In the genomic region with DNA sequence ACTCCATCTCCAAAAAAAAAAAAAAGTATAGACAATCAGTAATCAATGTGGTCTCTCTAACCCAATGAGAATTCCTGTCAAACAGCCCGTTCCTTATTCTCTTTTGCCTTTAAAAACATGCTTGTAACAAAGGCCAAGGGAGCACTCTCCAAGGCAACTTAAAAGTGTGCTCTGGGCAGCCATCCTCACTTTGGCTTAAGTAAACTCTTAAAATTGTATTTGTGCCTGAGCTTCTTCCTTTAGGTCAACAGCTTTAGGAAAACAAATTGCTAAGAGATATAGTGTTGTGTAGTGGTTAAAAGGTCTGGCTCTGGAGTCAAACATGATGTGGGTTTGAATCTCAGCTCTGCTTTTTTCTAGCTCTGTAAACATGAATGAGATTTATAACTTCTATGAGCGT, we compare ENCODE assay signal across 19 cellular contexts. TPM values are rescaled to one million over a fixed set of nuclear protein-coding genes. Genes with fewer than 3 reads are reported as not detected.
A peak's percentile ranks its signal among the peaks of the same experiment; 100 is the strongest.
DNase-seq lines count a peak whose midpoint lies in the region; ATAC-seq, FAIRE-seq and TF ChIP-seq lines count a peak whose summit lies in the region.
"Had no signal": no experiment of that assay in that cellular context is flagged by ENCODE, and none has a peak within 500 bp of the region (broad histone marks: within the 10 kb centered on the region; RNA-seq: fewer than 3 reads in every experiment).

No MANE protein-coding gene starts in this region.

- no peak for ATAC-seq in natural killer cell treated with Interleukin-12 subunit alpha and Interleukin-12 subunit beta and Interleukin-15 and Interleukin-18, amount 100 ng/mL, for 72 hours
- ATAC-seq in natural killer cell (no peak), PC-3 (peak; percentile 27; the same call in 1 of the 2 replicates), GM12878 (no peak)
- ATAC-seq: gastroesophageal sphincter, HCT116 had no signal

- no peak for FAIRE-seq in GM12878 (lab: Jason Lieb, UNC)
- FAIRE-seq: urothelium cell line had no signal

- no peak for DNase-seq in natural killer cell treated with Interleukin-12 subunit alpha and Interleukin-12 subunit beta and Interleukin-15 and Interleukin-18, amount 100 ng/mL, for 72 hours (ENCODE audit: low spot score)
- no peak for DNase-seq in natural killer cell
- DNase-seq in PC-3, result no peak
- DNase-seq in GM12878 (ENCODE audit: low read depth, low spot score), result no peak
- DNase-seq in hepatocyte (ENCODE audit: low spot score), result no peak
- DNase-seq in DMS79 treated with DMSO at 0.1 percent for 48 hours (lab: John Stamatoyannopoulos, UW), result no peak
- no peak for DNase-seq in GM23248
- DNase-seq: C1 segment of cervical spinal cord, EL, hippocampal formation, mesenchymal stem cell, NCI-H1436 treated with DMSO at 0.1 percent for 48 hours, NCI-H446, NCI-H774 had no signal

- TF ChIP-seq RAD21 in GM12878 (IDR thresholded peaks at IDR 0.05; ENCODE audit: insufficient read depth, low read depth, low read length), result no peak

- H3K27me3 Mint-ChIP-seq in natural killer cell treated with Interleukin-12 subunit alpha and Interleukin-12 subunit beta and Interleukin-15 and Interleukin-18, amount 100 ng/mL, for 72 hours, result no peaks in the 10 kb centered on the region
- no peaks in the 10 kb centered on the region for H3K27me3 Mint-ChIP-seq in natural killer cell (ENCODE audit: low read depth in 2 of 2)

- no peak for TF ChIP-seq POLR2A in GM12878 (IDR thresholded peaks at IDR 0.05; ENCODE audit: low read depth, low read length)

- intact Hi-C loops in natural killer cell (cut with micrococcal nuclease), result no loop called here
- intact Hi-C loops in PC-3 (cut with micrococcal nuclease), result no loop called here
- intact Hi-C loops in GM12878 (cut with micrococcal nuclease; ENCODE audit: unreplicated experiment), result loop anchor here (10.0 kb wide), 1 partner anchor 496 kb away; no protein-coding TSS in a partner anchor

- no peaks in the 10 kb centered on the region for H3K36me3 Mint-ChIP-seq in natural killer cell treated with Interleukin-12 subunit alpha and Interleukin-12 subunit beta and Interleukin-15 and Interleukin-18, amount 100 ng/mL, for 72 hours
- H3K36me3 Mint-ChIP-seq in natural killer cell, result no peaks in the 10 kb centered on the region

- RAD21 ChIA-PET in GM12878 (lab: Charles Lee; ENCODE audit: unreplicated experiment), result interaction anchor here (1.1 kb wide), 1 partner anchor 9 kb away, joined by 3 read pairs; no protein-coding TSS in a partner anchor

- H3K79me2 ChIP-seq in PC-3 (ENCODE audit: low read length) (peaks cover 4% of the 10 kb centered on the region; the same call in 1 of the 2 replicates), GM12878 (ENCODE audit: control insufficient read depth, insufficient read depth, low read length) (peaks cover 3% of the 10 kb centered on the region), hepatocyte (peaks cover 98% of the 10 kb centered on the region), GM23248 (ENCODE audit: insufficient read depth) (peaks cover 100% of the 10 kb centered on the region)

- WGBS in GM12878 (ENCODE audit: insufficient coverage, insufficient replicate concordance, low lambda C conversion rate, missing lambda C conversion rate), result 92% methylated on average over 2 of the region's 2 CpGs
- 80% methylated on average over 2 of the region's 2 CpGs for WGBS in hepatocyte (ENCODE audit: low lambda C conversion rate, missing lambda C conversion rate)
- WGBS in GM23248 (ENCODE audit: low coverage in 1 of 2, low lambda C conversion rate in 2 of 2, missing lambda C conversion rate in 2 of 2), 2 experiments, result 57 to 58% methylated on average over 2 of the region's 2 CpGs

- H3K27ac Mint-ChIP-seq in natural killer cell treated with Interleukin-12 subunit alpha and Interleukin-12 subunit beta and Interleukin-15 and Interleukin-18, amount 100 ng/mL, for 72 hours, result peak overlapping the region; percentile 42 to 64
- H3K27ac Mint-ChIP-seq in natural killer cell, result no peak overlapping the region

- H3K4me2 ChIP-seq in PC-3 (ENCODE audit: low read length), result no peak overlapping the region
- H3K4me2 ChIP-seq in GM12878 (ENCODE audit: control insufficient read depth, insufficient read depth), result no peak overlapping the region
- H3K4me2 ChIP-seq in hepatocyte, result no peak overlapping the region
- no peak overlapping the region for H3K4me2 ChIP-seq in GM23248 (ENCODE audit: unreplicated experiment)
- H3K4me2 ChIP-seq: KMS-11 had no signal

- H3K4me1 ChIP-seq in PC-3 (ENCODE audit: insufficient read depth, low read length) (0 out of 2 replicates have a peak, but pooled peaks cover 4% of the 10 kb centered on the region), GM12878 (ENCODE audit: control insufficient read depth, insufficient read depth, low read length) (no peaks in the 10 kb centered on the region), subcutaneous abdominal adipose tissue (ENCODE audit: control insufficient read depth in 5 of 5, insufficient read depth in 5 of 5, low read length in 5 of 5) (peaks cover 0 to 23% (median 18%) of the 10 kb centered on the region in 5 donors), hepatocyte (ENCODE audit: insufficient read depth) (no peaks in the 10 kb centered on the region), GM23248 (ENCODE audit: insufficient read depth) (peaks cover 9% of the 10 kb centered on the region; the same call in 1 of the 2 replicates)

- H3F3A ChIP-seq in PC-3 (ENCODE audit: low read length, unreplicated experiment) (no peaks in the 10 kb centered on the region), GM23248 (ENCODE audit: insufficient read depth) (no peaks in the 10 kb centered on the region)

- peak overlapping the region; percentile 60 for H3K4me3 Mint-ChIP-seq in natural killer cell treated with Interleukin-12 subunit alpha and Interleukin-12 subunit beta and Interleukin-15 and Interleukin-18, amount 100 ng/mL, for 72 hours
- H3K4me3 Mint-ChIP-seq in natural killer cell, result no peak overlapping the region

- H3K27ac ChIP-seq in PC-3 (ENCODE audit: low read length) (no peak overlapping the region), GM12878 (ENCODE audit: control insufficient read depth, insufficient read depth) (no peak overlapping the region), subcutaneous abdominal adipose tissue (ENCODE audit: low read depth, low read length) (peak overlapping the region; percentile 11), hepatocyte (no peak overlapping the region), GM23248 (no peak overlapping the region)
- H3K27ac ChIP-seq: gastroesophageal sphincter, KMS-11 had no signal

- H3K9me3 ChIP-seq in PC-3 (ENCODE audit: low read length) (no peaks in the 10 kb centered on the region), GM12878 (replicated peaks; ENCODE audit: control insufficient read depth, insufficient read depth, low read length) (no peaks in the 10 kb centered on the region; the same call in 2 of the 3 replicates), subcutaneous abdominal adipose tissue (ENCODE audit: control insufficient read depth in 5 of 5, low read length in 5 of 5) (no peaks in the 10 kb centered on the region), hepatocyte (ENCODE audit: low read depth) (peaks cover 4% of the 10 kb centered on the region), GM23248 (ENCODE audit: low read depth) (no peaks in the 10 kb centered on the region)
- H3K9me3 ChIP-seq: gastroesophageal sphincter had no signal

- CTCF ChIA-PET in PC-3 (lab: Charles Lee) (no interaction called here), GM12878 (lab: Yijun Ruan, JAX) (interaction anchor here (0.6 to 2.9 kb wide), 8 partner anchors 8 to 115 kb away, joined by 3 to 15 read pairs (median 3); no protein-coding TSS in a partner anchor)

- H2AFZ ChIP-seq in PC-3 (ENCODE audit: low read length), result no peak overlapping the region
- no peak overlapping the region for H2AFZ ChIP-seq in GM12878 (ENCODE audit: control insufficient read depth, low read depth, low read length)
- H2AFZ ChIP-seq in hepatocyte, result no peak overlapping the region
- no peak overlapping the region for H2AFZ ChIP-seq in GM23248

- in situ Hi-C loops in GM12878 (cut with MboI), result no loop called here
- in situ Hi-C loops in GM23248 (cut with MboI), result no loop called here

- no peak overlapping the region for H3K9ac ChIP-seq in PC-3 (ENCODE audit: low read length)
- H3K9ac ChIP-seq in GM12878 (ENCODE audit: control insufficient read depth, insufficient read depth, low read length), result no peak overlapping the region
- H3K9ac ChIP-seq in subcutaneous abdominal adipose tissue (ENCODE audit: low read length in 5 of 5), result no peak overlapping the region
- no peak overlapping the region for H3K9ac ChIP-seq in GM23248
- H3K9ac ChIP-seq: KMS-11 had no signal

- no peaks in the 10 kb centered on the region for H3K9me2 ChIP-seq in PC-3 (replicated peaks; ENCODE audit: low read length)
- H3K9me2 ChIP-seq in hepatocyte (replicated peaks; ENCODE audit: insufficient read depth), result no peaks in the 10 kb centered on the region
- H3K9me2 ChIP-seq in GM23248 (ENCODE audit: insufficient read depth), result no peaks in the 10 kb centered on the region

- H3K27me3 ChIP-seq in PC-3 (ENCODE audit: low read length) (no peaks in the 10 kb centered on the region), GM12878 (replicated peaks in 1 of 2; ENCODE audit: control insufficient read depth in 2 of 2, insufficient read depth in 2 of 2, low read length in 1 of 2) (no peaks in the 10 kb centered on the region), subcutaneous abdominal adipose tissue (ENCODE audit: control insufficient read depth in 5 of 5, insufficient read depth in 4 of 5, low read length in 5 of 5) (no peaks in the 10 kb centered on the region), hepatocyte (no peaks in the 10 kb centered on the region), GM23248 (replicated peaks; ENCODE audit: insufficient read depth) (no peaks in the 10 kb centered on the region)
- H3K27me3 ChIP-seq: gastroesophageal sphincter had no signal

- H3K4me1 Mint-ChIP-seq in natural killer cell treated with Interleukin-12 subunit alpha and Interleukin-12 subunit beta and Interleukin-15 and Interleukin-18, amount 100 ng/mL, for 72 hours (ENCODE audit: low read depth in 2 of 2), result peaks cover 43 to 45% of the 10 kb centered on the region in 2 donors
- H3K4me1 Mint-ChIP-seq in natural killer cell, result peaks cover 52 to 64% of the 10 kb centered on the region in 2 donors

- H3K4me3 ChIP-seq in PC-3 (ENCODE audit: low read length) (no peak overlapping the region), GM12878 (no peak overlapping the region), subcutaneous abdominal adipose tissue (ENCODE audit: low read depth in 1 of 5, low read length in 5 of 5) (no peak overlapping the region), hepatocyte (no peak overlapping the region), GM23248 (no peak overlapping the region)
- H3K4me3 ChIP-seq: gastroesophageal sphincter had no signal

- POLR2A ChIA-PET in PC-3 (lab: Charles Lee; ENCODE audit: unreplicated experiment), result no interaction called here
- POLR2A ChIA-PET in GM12878 (lab: Charles Lee), result interaction anchor here (0.6 kb wide), 1 partner anchor 84 kb away, joined by 3 read pairs; no protein-coding TSS in a partner anchor

- H3K9me3 Mint-ChIP-seq in natural killer cell treated with Interleukin-12 subunit alpha and Interleukin-12 subunit beta and Interleukin-15 and Interleukin-18, amount 100 ng/mL, for 72 hours, result no peaks in the 10 kb centered on the region
- H3K9me3 Mint-ChIP-seq in natural killer cell, result no peaks in the 10 kb centered on the region

- SMC1A ChIA-PET in GM12878 (lab: Charles Lee; ENCODE audit: uncharacterized antibody, unreplicated experiment), result interaction anchor here (0.8 to 1.3 kb wide), 4 partner anchors 8 to 115 kb away, joined by 3 to 6 read pairs (median 4); no protein-coding TSS in a partner anchor

- no peaks in the 10 kb centered on the region for H3K36me3 ChIP-seq in PC-3 (ENCODE audit: low read depth, low read length)
- no peaks in the 10 kb centered on the region for H3K36me3 ChIP-seq in GM12878 (ENCODE audit: control insufficient read depth in 2 of 2, insufficient read depth in 2 of 2, low read length in 1 of 2)
- no peaks in the 10 kb centered on the region for H3K36me3 ChIP-seq in subcutaneous abdominal adipose tissue (ENCODE audit: control insufficient read depth in 5 of 5, insufficient read depth in 5 of 5, low read length in 5 of 5)
- no peaks in the 10 kb centered on the region for H3K36me3 ChIP-seq in hepatocyte (replicated peaks; ENCODE audit: insufficient read depth, low read depth)
- H3K36me3 ChIP-seq in GM23248 (ENCODE audit: low read depth), result no peaks in the 10 kb centered on the region
- H3K36me3 ChIP-seq: gastroesophageal sphincter had no signal

- TF ChIP-seq CTCF in natural killer cell (IDR thresholded peaks at IDR 0.05) (no peak), PC-3 (conservative IDR thresholded peaks at IDR 0.05; ENCODE audit: low read depth, low read length) (no peak), GM12878 (IDR thresholded peaks at IDR 0.05 in 2 of 3, conservative IDR thresholded peaks at IDR 0.05 in 1 of 3; ENCODE audit: control insufficient read depth in 2 of 3, extremely low read depth in 1 of 3, insufficient read depth in 1 of 3, low read depth in 3 of 3, low read length in 3 of 3) (no peak), hepatocyte (IDR thresholded peaks at IDR 0.05; ENCODE audit: poor library complexity) (no peak)

- BruUV-seq in PC-3 (replicated peaks; lab: Mats Ljungman, UMichigan) (no TSS peak), GM12878 (replicated peaks; lab: Mats Ljungman, UMichigan) (TSS peak; percentile 41)

- no peak for TF ChIP-seq EP300 in GM12878 (IDR thresholded peaks at IDR 0.05; ENCODE audit: borderline replicate concordance in 1 of 2, control insufficient read depth in 1 of 2, low read depth in 2 of 2, low read length in 2 of 2)

- H4K20me1 ChIP-seq in PC-3 (ENCODE audit: low read length) (no peaks in the 10 kb centered on the region), GM12878 (ENCODE audit: control insufficient read depth, insufficient read depth) (no peaks in the 10 kb centered on the region), hepatocyte (ENCODE audit: insufficient read depth, poor library complexity, severe bottlenecking) (peaks cover 10% of the 10 kb centered on the region), GM23248 (ENCODE audit: insufficient read depth) (peaks cover 5% of the 10 kb centered on the region; the same call in 1 of the 2 replicates)

RNA-seq across cellular contexts. Expression of gene EPC1, which starts 13.9 kb away (rescaled TPM):
- 10 to 100 TPM; 43.4 to 45.9 TPM for total RNA-seq in natural killer cell treated with Interleukin-12 subunit alpha and Interleukin-12 subunit beta and Interleukin-15 and Interleukin-18, amount 100 ng/mL, for 72 hours
- total RNA-seq in natural killer cell (100 to 1,000 TPM; 155 to 178 (median 161) TPM), PC-3 (2014; rRNA removed) (72.7 and 148 TPM in 2 replicates), GM12878 (2014; rRNA removed) (19.0 and 23.7 TPM in 2 replicates), GM12878 (2014; rRNA removed; fragmentation: Illumina TruSeq; extraction: Trizol) (19.2 and 19.7 TPM in 2 replicates), GM12878 (2021) (20.4 and 22.1 TPM in 2 replicates), hepatocyte (31.4 and 36.3 TPM in 2 replicates)
- 161 and 173 TPM in 2 replicates for total RNA-seq in GM12878 (2013; cell fraction: nucleolus; rRNA removed)
- polyA plus RNA-seq in GM12878 (2011; ENCODE audit: low read depth), result 20.9 TPM
- polyA plus RNA-seq in GM12878 (2011; rRNA removed) (59.2 and 68.1 TPM in 2 replicates), GM12878 (2014; fragmentation: Illumina TruSeq; extraction: Trizol) (27.8 and 36.2 TPM in 2 replicates), GM12878 (2014; fragmentation: Nextera tagmentation; extraction: Ambion mirVana) (1 to 10 TPM; 6.8 to 7.6 TPM), GM12878 (2014; rRNA removed) (20.7 and 21.5 TPM in 2 replicates), GM12878 (2016; fragmentation: Nextera tagmentation; extraction: Ambion mirVana) (10 to 100 TPM; 15.0 to 15.6 TPM), hepatocyte (19.4 and 19.8 TPM in 2 replicates), GM23248 (2016; fragmentation: Nextera tagmentation; extraction: Ambion mirVana) (10.6 and 10.7 TPM in 2 replicates)
- polyA plus RNA-seq in GM12878 (2011; cell fraction: cytosol; rRNA removed), result 34.2 and 34.6 TPM in 2 replicates
- 53.3 and 68.6 TPM in 2 replicates for polyA plus RNA-seq in GM12878 (2011; cell fraction: nucleus; rRNA removed)
- polyA plus RNA-seq in GM12878 (2012), result 18.8 and 25.4 TPM in 2 replicates
- 90.9 and 130 TPM in 2 replicates for polyA minus RNA-seq in GM12878 (2011; rRNA and poly(A)+ RNA removed)
- polyA minus RNA-seq in GM12878 (2011; cell fraction: cytosol; rRNA and poly(A)+ RNA removed), result 15.6 and 24.0 TPM in 2 replicates
- polyA minus RNA-seq in GM12878 (2011; cell fraction: nucleus; rRNA and poly(A)+ RNA removed), result 66.1 and 97.8 TPM in 2 replicates
- 12.5 and 19.1 TPM in 2 replicates for total RNA-seq in GM23248 (2014; rRNA removed; shearing (Covaris generic))

Comparison
In these comparisons a context has a peak if more than half of its experiments do, and no peak if none do; other contexts are left out.
1. H3K27ac Mint-ChIP-seq: peak in natural killer cell treated with Interleukin-12 subunit alpha and Interleukin-12 subunit beta and Interleukin-15 and Interleukin-18, amount 100 ng/mL, for 72 hours (2 of 2); none in natural killer cell (0 of 2).